8 cellular contexts compared by ENCODE assay signal in genomic region chr3:101902041-101902440, GRCh38. TPM values are rescaled to one million over a fixed set of nuclear protein-coding genes. Genes with fewer than 3 reads are reported as not detected.
DNase-seq lines count a peak whose midpoint lies in the region; ATAC-seq, FAIRE-seq and TF ChIP-seq lines count a peak whose summit lies in the region.

No MANE protein-coding gene starts in this region.

- FAIRE-seq in frontal cortex (lab: Jason Lieb, UNC): no peak

- TF ChIP-seq CTCF in activated CD8-positive, alpha-beta T cell treated with anti-CD3 and anti-CD28 coated beads for 36 hours (IDR thresholded peaks at IDR 0.05): no peak

- POLR2A ChIA-PET in activated CD8-positive, alpha-beta T cell treated with anti-CD3 and anti-CD28 coated beads for 36 hours (lab: Charles Lee): no interaction called here
- POLR2A ChIA-PET in activated CD8-positive, alpha-beta T cell treated with anti-CD3 and anti-CD28 coated beads, Interleukin-2, amount 10 ng/mL, durations not matched to agents 7 days and 5 days (lab: Charles Lee): no interaction called here

- intact Hi-C loops in activated CD8-positive, alpha-beta T cell treated with anti-CD3 and anti-CD28 coated beads for 36 hours (cut with micrococcal nuclease): no loop called here

- DNase-seq in activated CD8-positive, alpha-beta T cell treated with anti-CD3 and anti-CD28 coated beads for 36 hours: no peak
- DNase-seq in activated CD8-positive, alpha-beta T cell treated with anti-CD3 and anti-CD28 coated beads, Interleukin-2, amount 10 ng/mL, durations not matched to agents 7 days and 5 days: no peak
- DNase-seq in brain pericyte (ENCODE audit: low read depth, low spot score): peak; percentile 45
- DNase-seq in frontal cortex (ENCODE audit: low spot score in 2 of 2): no peak
- no peak for DNase-seq in SHP77 treated with DMSO at 0.1 percent for 48 hours (lab: John Stamatoyannopoulos, UW)
- DNase-seq in GM19238 (ENCODE audit: insufficient read length, low spot score): no peak

- peaks cover 10% of the 10 kb centered on the region for H3K4me1 Mint-ChIP-seq in activated CD8-positive, alpha-beta T cell treated with anti-CD3 and anti-CD28 coated beads for 36 hours (ENCODE audit: low read depth)
- peaks cover 9% of the 10 kb centered on the region for H3K4me1 Mint-ChIP-seq in activated CD8-positive, alpha-beta T cell treated with anti-CD3 and anti-CD28 coated beads, Interleukin-2, amount 10 ng/mL, durations not matched to agents 7 days and 5 days (ENCODE audit: low read depth)
- H3K4me1 Mint-ChIP-seq in stimulated activated memory B cell treated with anti-CD40 and anti-IgM and Interleukin-4, amounts not matched to agents 10 μg/mL and 1 μg/mL and 100 μg/mL, for 72 hours: peaks cover 35% of the 10 kb centered on the region

- no peaks in the 10 kb centered on the region for H3K27me3 Mint-ChIP-seq in activated CD8-positive, alpha-beta T cell treated with anti-CD3 and anti-CD28 coated beads for 36 hours
- no peaks in the 10 kb centered on the region for H3K27me3 Mint-ChIP-seq in activated CD8-positive, alpha-beta T cell treated with anti-CD3 and anti-CD28 coated beads, Interleukin-2, amount 10 ng/mL, durations not matched to agents 7 days and 5 days (ENCODE audit: low read depth)
- no peaks in the 10 kb centered on the region for H3K27me3 Mint-ChIP-seq in stimulated activated memory B cell treated with anti-CD40 and anti-IgM and Interleukin-4, amounts not matched to agents 10 μg/mL and 1 μg/mL and 100 μg/mL, for 72 hours

- CTCF ChIA-PET in activated CD8-positive, alpha-beta T cell treated with anti-CD3 and anti-CD28 coated beads for 36 hours (lab: Charles Lee): interaction anchor here (1.3 to 1.7 kb wide), 3 partner anchors 36 to 327 kb away, joined by 3 to 4 read pairs (median 3); no protein-coding TSS in a partner anchor
- CTCF ChIA-PET in activated CD8-positive, alpha-beta T cell treated with anti-CD3 and anti-CD28 coated beads, Interleukin-2, amount 10 ng/mL, durations not matched to agents 7 days and 5 days (lab: Charles Lee): interaction anchor here (1.6 kb wide), 1 partner anchor 11 kb away, joined by 4 read pairs; no protein-coding TSS in a partner anchor

- H3K4me3 Mint-ChIP-seq in activated CD8-positive, alpha-beta T cell treated with anti-CD3 and anti-CD28 coated beads for 36 hours: no peak overlapping the region
- H3K4me3 Mint-ChIP-seq in activated CD8-positive, alpha-beta T cell treated with anti-CD3 and anti-CD28 coated beads, Interleukin-2, amount 10 ng/mL, durations not matched to agents 7 days and 5 days: no peak overlapping the region
- no peak overlapping the region for H3K4me3 Mint-ChIP-seq in stimulated activated memory B cell treated with anti-CD40 and anti-IgM and Interleukin-4, amounts not matched to agents 10 μg/mL and 1 μg/mL and 100 μg/mL, for 72 hours

- no peak overlapping the region for H3K27ac Mint-ChIP-seq in activated CD8-positive, alpha-beta T cell treated with anti-CD3 and anti-CD28 coated beads for 36 hours
- H3K27ac Mint-ChIP-seq in activated CD8-positive, alpha-beta T cell treated with anti-CD3 and anti-CD28 coated beads, Interleukin-2, amount 10 ng/mL, durations not matched to agents 7 days and 5 days: no peak overlapping the region
- peak overlapping the region; percentile 75 for H3K27ac Mint-ChIP-seq in stimulated activated memory B cell treated with anti-CD40 and anti-IgM and Interleukin-4, amounts not matched to agents 10 μg/mL and 1 μg/mL and 100 μg/mL, for 72 hours

- no peaks in the 10 kb centered on the region for H3K36me3 Mint-ChIP-seq in activated CD8-positive, alpha-beta T cell treated with anti-CD3 and anti-CD28 coated beads for 36 hours (ENCODE audit: low read depth)
- H3K36me3 Mint-ChIP-seq in activated CD8-positive, alpha-beta T cell treated with anti-CD3 and anti-CD28 coated beads, Interleukin-2, amount 10 ng/mL, durations not matched to agents 7 days and 5 days (ENCODE audit: low read depth): peaks cover 6% of the 10 kb centered on the region
- no peaks in the 10 kb centered on the region for H3K36me3 Mint-ChIP-seq in stimulated activated memory B cell treated with anti-CD40 and anti-IgM and Interleukin-4, amounts not matched to agents 10 μg/mL and 1 μg/mL and 100 μg/mL, for 72 hours

- ATAC-seq in activated CD8-positive, alpha-beta T cell treated with anti-CD3 and anti-CD28 coated beads for 36 hours: peak; percentile 76
- ATAC-seq in activated CD8-positive, alpha-beta T cell treated with anti-CD3 and anti-CD28 coated beads, Interleukin-2, amount 10 ng/mL, durations not matched to agents 7 days and 5 days: no peak
- peak; percentile 43 for ATAC-seq in HG03439 (IDR thresholded peaks at IDR 0.05; ENCODE audit: unreplicated experiment)
- peak; percentile 67 for ATAC-seq in stimulated activated memory B cell treated with anti-CD40 and anti-IgM and Interleukin-4, amounts not matched to agents 10 μg/mL and 1 μg/mL and 100 μg/mL, for 72 hours

- peaks cover 5% of the 10 kb centered on the region for H3K9me3 Mint-ChIP-seq in activated CD8-positive, alpha-beta T cell treated with anti-CD3 and anti-CD28 coated beads for 36 hours
- peaks cover 3% of the 10 kb centered on the region for H3K9me3 Mint-ChIP-seq in activated CD8-positive, alpha-beta T cell treated with anti-CD3 and anti-CD28 coated beads, Interleukin-2, amount 10 ng/mL, durations not matched to agents 7 days and 5 days (ENCODE audit: insufficient read depth)
- peaks cover 5% of the 10 kb centered on the region for H3K9me3 Mint-ChIP-seq in stimulated activated memory B cell treated with anti-CD40 and anti-IgM and Interleukin-4, amounts not matched to agents 10 μg/mL and 1 μg/mL and 100 μg/mL, for 72 hours

RNA-seq across cellular contexts. Expression of gene NFKBIZ, which starts 52.7 kb away (rescaled TPM):
- 10 to 100 TPM; 62.1 to 70.6 TPM for total RNA-seq in activated CD8-positive, alpha-beta T cell treated with anti-CD3 and anti-CD28 coated beads for 36 hours
- 10 to 100 TPM; 45.3 to 48.1 TPM for total RNA-seq in activated CD8-positive, alpha-beta T cell treated with anti-CD3 and anti-CD28 coated beads, Interleukin-2, amount 10 ng/mL, durations not matched to agents 7 days and 5 days
- 2.4 TPM for total RNA-seq in frontal cortex

Comparison
In these comparisons a context has a peak if more than half of its experiments do, and no peak if none do; other contexts are left out.
1. RNA of gene NFKBIZ, which starts 52.7 kb away (total RNA-seq): 62.1 to 70.6 TPM in activated CD8-positive, alpha-beta T cell treated with anti-CD3 and anti-CD28 coated beads for 36 hours and 45.3 to 48.1 TPM in activated CD8-positive, alpha-beta T cell treated with anti-CD3 and anti-CD28 coated beads, Interleukin-2, amount 10 ng/mL, durations not matched to agents 7 days and 5 days; 2.4 TPM in frontal cortex (single experiment); every median in the first group is over 10 times any median in the second.